Comparison of ENCODE assay signal across 10 cellular contexts in the genomic region with DNA sequence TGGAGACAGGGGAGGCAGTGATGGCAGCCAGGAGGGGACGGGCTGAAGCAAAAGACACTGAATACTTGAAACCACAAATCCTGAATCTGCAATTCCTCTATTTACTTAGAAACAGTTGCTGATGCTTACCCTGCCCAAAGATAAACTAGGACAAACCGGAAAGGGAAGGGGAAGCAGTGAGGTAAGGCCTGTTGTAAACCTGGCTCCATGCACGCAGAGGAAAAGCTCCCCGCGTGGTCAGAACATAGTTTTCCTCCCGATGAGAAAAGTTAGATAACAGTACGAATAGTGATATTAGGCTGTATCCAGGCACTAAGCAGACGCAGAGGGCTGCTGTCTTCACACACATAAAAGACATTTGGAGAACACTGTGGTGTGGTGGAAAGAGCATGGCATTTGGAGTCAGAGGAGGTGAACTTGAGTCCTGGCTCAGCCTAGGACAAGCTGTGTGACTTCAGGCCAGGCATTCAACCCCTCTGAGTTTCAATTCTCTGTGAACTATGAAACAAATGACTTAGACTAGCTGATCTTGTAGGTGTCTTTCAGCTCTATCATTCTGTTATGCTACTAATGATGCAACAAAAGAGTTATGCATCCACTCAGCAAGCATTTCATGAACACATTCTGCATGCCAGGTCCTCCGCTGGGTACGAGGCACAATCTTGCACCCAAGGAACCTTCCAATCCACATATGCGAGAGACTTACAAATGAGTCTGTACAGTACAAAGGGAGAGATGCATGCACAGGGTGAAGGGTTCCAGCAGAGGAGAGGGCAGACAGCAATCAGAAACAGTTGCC.
DNase-seq lines count a peak whose midpoint lies in the region; ATAC-seq and TF ChIP-seq lines count a peak whose summit lies in the region.
"Had no signal": no experiment of that assay in that cellular context is flagged by ENCODE, and none has a peak within 500 bp of the region (broad histone marks: within the 10 kb centered on the region; RNA-seq: fewer than 3 reads in every experiment).

No MANE protein-coding gene starts in this region.

- H3K4me3 ChIP-seq in HEK293 (ENCODE audit: low read depth, low read length) (no peak overlapping the region), coronary artery (peak overlapping the region; percentile 16), skin epidermis (no peak overlapping the region)

- no peaks in the 10 kb centered on the region for H3K36me3 ChIP-seq in HEK293 (ENCODE audit: control insufficient read depth in 2 of 2, insufficient read depth in 1 of 2, low read length in 2 of 2)

- H3K27ac ChIP-seq in HEK293 (ENCODE audit: extremely low read depth, low read depth, low read length) (no peak overlapping the region), coronary artery (peak overlapping the region; percentile 88 to 94), skin epidermis (peak overlapping the region in 14 of 21 experiments; percentile 17 to 89 (median 60))

- ATAC-seq in left lobe of liver: peak; percentile 42
- ATAC-seq: activated CD4-positive, CD25-positive, alpha-beta regulatory T cell treated with anti-CD3 and anti-CD28 coated beads, Interleukin-2, amount 50 U/mL, for 24 hours; natural killer cell had no signal

- CTCF ChIA-PET in HEK293 (lab: Yijun Ruan, JAX): interaction anchor here (1.5 kb wide), 1 partner anchor 35 kb away, joined by 3 read pairs; no protein-coding TSS in a partner anchor

- H3K9me3 ChIP-seq in HEK293 (ENCODE audit: control insufficient read depth, insufficient read depth, low read depth, low read length): no peaks in the 10 kb centered on the region

- POLR2A ChIA-PET in HEK293 (lab: Yijun Ruan, JAX): no interaction called here

- no peak for TF ChIP-seq CTCF in HEK293 (tag by site-specific recombination; IDR thresholded peaks at IDR 0.05)
- TF ChIP-seq CTCF in coronary artery (IDR thresholded peaks at IDR 0.05): no peak

- no peak for DNase-seq in coronary artery (ENCODE audit: low spot score)
- DNase-seq in left lobe of liver (ENCODE audit: low spot score): peak; percentile 56
- DNase-seq in activated CD8-positive, alpha-beta memory T cell treated with anti-CD3 and anti-CD28 coated beads, Interleukin-2, amount 50 U/mL, for 48 hours: no peak
- DNase-seq in stimulated activated CD4-positive, alpha-beta T cell treated with anti-CD3 and anti-CD28 coated beads, Interleukin-2, amount 100 ng/mL, for 24 hours: no peak
- no peak for DNase-seq in NCI-H2196 treated with DMSO at 0.1 percent for 48 hours (lab: John Stamatoyannopoulos, UW; ENCODE audit: unreplicated experiment)
- no peak for DNase-seq in NCI-H1105 treated with DMSO at 0.1 percent for 48 hours (lab: John Stamatoyannopoulos, UW)
- DNase-seq: natural killer cell had no signal

- H3K4me1 ChIP-seq in HEK293 (ENCODE audit: control insufficient read depth, insufficient read depth, low read length): peaks cover 11% of the 10 kb centered on the region

TF ChIP-seq in HEK293, 187 proteins besides CTCF, POLR2A, EP300 and RAD21:
- TF ChIP-seq ZNF677 (tag by site-specific recombination; IDR thresholded peaks at IDR 0.05) (peak; percentile 71), OVOL3 (tag by site-specific recombination; IDR thresholded peaks at IDR 0.05) (no peak), ZNF626 (tag by site-specific recombination; IDR thresholded peaks at IDR 0.05) (no peak)
- TF ChIP-seq, protein P1, sequence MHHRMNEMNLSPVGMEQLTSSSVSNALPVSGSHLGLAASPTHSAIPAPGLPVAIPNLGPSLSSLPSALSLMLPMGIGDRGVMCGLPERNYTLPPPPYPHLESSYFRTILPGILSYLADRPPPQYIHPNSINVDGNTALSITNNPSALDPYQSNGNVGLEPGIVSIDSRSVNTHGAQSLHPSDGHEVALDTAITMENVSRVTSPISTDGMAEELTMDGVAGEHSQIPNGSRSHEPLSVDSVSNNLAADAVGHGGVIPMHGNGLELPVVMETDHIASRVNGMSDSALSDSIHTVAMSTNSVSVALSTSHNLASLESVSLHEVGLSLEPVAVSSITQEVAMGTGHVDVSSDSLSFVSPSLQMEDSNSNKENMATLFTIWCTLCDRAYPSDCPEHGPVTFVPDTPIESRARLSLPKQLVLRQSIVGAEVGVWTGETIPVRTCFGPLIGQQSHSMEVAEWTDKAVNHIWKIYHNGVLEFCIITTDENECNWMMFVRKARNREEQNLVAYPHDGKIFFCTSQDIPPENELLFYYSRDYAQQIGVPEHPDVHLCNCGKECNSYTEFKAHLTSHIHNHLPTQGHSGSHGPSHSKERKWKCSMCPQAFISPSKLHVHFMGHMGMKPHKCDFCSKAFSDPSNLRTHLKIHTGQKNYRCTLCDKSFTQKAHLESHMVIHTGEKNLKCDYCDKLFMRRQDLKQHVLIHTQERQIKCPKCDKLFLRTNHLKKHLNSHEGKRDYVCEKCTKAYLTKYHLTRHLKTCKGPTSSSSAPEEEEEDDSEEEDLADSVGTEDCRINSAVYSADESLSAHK (tag by site-specific recombination; IDR thresholded peaks at IDR 0.05): peak; percentile 94
